In genomic region chr14:23136566-23137133, GRCh38 we compare ENCODE assay signal across 2 cellular contexts.
TF ChIP-seq lines count a peak whose summit lies in the region.

No MANE protein-coding gene starts in this region.

TF ChIP-seq in WTC11, 78 proteins besides CTCF, POLR2A, EP300 and RAD21 (continued from another document and continues in another):
- TF ChIP-seq STAT6 (CRISPR knock-in tag; conservative IDR thresholded peaks at IDR 0.05; ENCODE audit: low read depth) (no peak), ZNF281 (CRISPR knock-in tag; IDR thresholded peaks at IDR 0.05) (no peak), HMGA2 (CRISPR knock-in tag; IDR thresholded peaks at IDR 0.05) (no peak), ZNF416 (CRISPR knock-in tag; IDR thresholded peaks at IDR 0.05) (no peak), E2F5 (CRISPR knock-in tag; IDR thresholded peaks at IDR 0.05) (no peak), KAT7 (CRISPR knock-in tag; IDR thresholded peaks at IDR 0.05; ENCODE audit: borderline replicate concordance) (no peak), ZNF232 (CRISPR knock-in tag; IDR thresholded peaks at IDR 0.05) (no peak), OVOL2 (CRISPR knock-in tag; IDR thresholded peaks at IDR 0.05; ENCODE audit: borderline replicate concordance) (no peak), ZNF532 (CRISPR knock-in tag; IDR thresholded peaks at IDR 0.05; ENCODE audit: borderline replicate concordance) (no peak), MLX (CRISPR knock-in tag; IDR thresholded peaks at IDR 0.05) (no peak), NR3C1 (CRISPR knock-in tag; conservative IDR thresholded peaks at IDR 0.05; ENCODE audit: low read depth) (no peak)

TF ChIP-seq in neural cell, 6 proteins besides CTCF, POLR2A, EP300 and RAD21 (continued from another document):
- TF ChIP-seq MXI1 (conservative IDR thresholded peaks at IDR 0.05; ENCODE audit: poor library complexity, severe bottlenecking) (no peak), TAF1 (IDR thresholded peaks at IDR 0.05; ENCODE audit: low read depth) (no peak), EZH2 (IDR thresholded peaks at IDR 0.05; ENCODE audit: borderline replicate concordance, insufficient read depth, low read length, poor library complexity, severe bottlenecking) (no peak)
